Comparison of ENCODE assay signal across 2 cellular contexts in genomic region chr6:71446084-71446869, GRCh38.
TF ChIP-seq lines count a peak whose summit lies in the region.

No MANE protein-coding gene starts in this region.

TF ChIP-seq in SK-N-SH, 30 proteins besides CTCF, POLR2A, EP300 and RAD21 (continued from another document):
- TF ChIP-seq ZBTB33 (IDR thresholded peaks at IDR 0.05; ENCODE audit: borderline replicate concordance, low read depth) (no peak), POLR2AphosphoS5 (IDR thresholded peaks at IDR 0.05; ENCODE audit: low read depth, low read length) (no peak), FOSL2 (IDR thresholded peaks at IDR 0.05; ENCODE audit: borderline replicate concordance, low read depth) (no peak), EZH2phosphoT487 (IDR thresholded peaks at IDR 0.05; ENCODE audit: borderline replicate concordance, low read depth) (no peak), YY1 (IDR thresholded peaks at IDR 0.05; ENCODE audit: low read depth) (no peak), NFIC (IDR thresholded peaks at IDR 0.05; ENCODE audit: borderline replicate concordance) (no peak), GABPA (IDR thresholded peaks at IDR 0.05; ENCODE audit: low read depth) (no peak), RXRA (IDR thresholded peaks at IDR 0.05; ENCODE audit: borderline replicate concordance, low read depth) (no peak), JUND (IDR thresholded peaks at IDR 0.05) (no peak), FOXJ3 (CRISPR knock-in tag; IDR thresholded peaks at IDR 0.05) (no peak), USF2 (IDR thresholded peaks at IDR 0.05; ENCODE audit: borderline replicate concordance, low read depth, low read length) (no peak), FOXM1 (IDR thresholded peaks at IDR 0.05; ENCODE audit: low read depth) (no peak), RCOR1 (IDR thresholded peaks at IDR 0.05; ENCODE audit: low read length) (no peak), RFX5 (IDR thresholded peaks at IDR 0.05; ENCODE audit: low read length) (no peak), ELF1 (IDR thresholded peaks at IDR 0.05) (no peak)

TF ChIP-seq in SK-N-SH treated with all-trans-retinoic acid at 6 μM for 48 hours, 23 proteins besides CTCF, POLR2A, EP300 and RAD21 (continued from another document):
- TF ChIP-seq, protein P1, sequence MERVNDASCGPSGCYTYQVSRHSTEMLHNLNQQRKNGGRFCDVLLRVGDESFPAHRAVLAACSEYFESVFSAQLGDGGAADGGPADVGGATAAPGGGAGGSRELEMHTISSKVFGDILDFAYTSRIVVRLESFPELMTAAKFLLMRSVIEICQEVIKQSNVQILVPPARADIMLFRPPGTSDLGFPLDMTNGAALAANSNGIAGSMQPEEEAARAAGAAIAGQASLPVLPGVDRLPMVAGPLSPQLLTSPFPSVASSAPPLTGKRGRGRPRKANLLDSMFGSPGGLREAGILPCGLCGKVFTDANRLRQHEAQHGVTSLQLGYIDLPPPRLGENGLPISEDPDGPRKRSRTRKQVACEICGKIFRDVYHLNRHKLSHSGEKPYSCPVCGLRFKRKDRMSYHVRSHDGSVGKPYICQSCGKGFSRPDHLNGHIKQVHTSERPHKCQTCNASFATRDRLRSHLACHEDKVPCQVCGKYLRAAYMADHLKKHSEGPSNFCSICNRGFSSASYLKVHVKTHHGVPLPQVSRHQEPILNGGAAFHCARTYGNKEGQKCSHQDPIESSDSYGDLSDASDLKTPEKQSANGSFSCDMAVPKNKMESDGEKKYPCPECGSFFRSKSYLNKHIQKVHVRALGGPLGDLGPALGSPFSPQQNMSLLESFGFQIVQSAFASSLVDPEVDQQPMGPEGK (CRISPR knock-in tag; IDR thresholded peaks at IDR 0.05; ENCODE audit: borderline replicate concordance), result no peak
- no peak for TF ChIP-seq ZC3H10 (CRISPR knock-in tag; IDR thresholded peaks at IDR 0.05)
